ENCODE assay signal across 9 cellular contexts in the genomic region with DNA sequence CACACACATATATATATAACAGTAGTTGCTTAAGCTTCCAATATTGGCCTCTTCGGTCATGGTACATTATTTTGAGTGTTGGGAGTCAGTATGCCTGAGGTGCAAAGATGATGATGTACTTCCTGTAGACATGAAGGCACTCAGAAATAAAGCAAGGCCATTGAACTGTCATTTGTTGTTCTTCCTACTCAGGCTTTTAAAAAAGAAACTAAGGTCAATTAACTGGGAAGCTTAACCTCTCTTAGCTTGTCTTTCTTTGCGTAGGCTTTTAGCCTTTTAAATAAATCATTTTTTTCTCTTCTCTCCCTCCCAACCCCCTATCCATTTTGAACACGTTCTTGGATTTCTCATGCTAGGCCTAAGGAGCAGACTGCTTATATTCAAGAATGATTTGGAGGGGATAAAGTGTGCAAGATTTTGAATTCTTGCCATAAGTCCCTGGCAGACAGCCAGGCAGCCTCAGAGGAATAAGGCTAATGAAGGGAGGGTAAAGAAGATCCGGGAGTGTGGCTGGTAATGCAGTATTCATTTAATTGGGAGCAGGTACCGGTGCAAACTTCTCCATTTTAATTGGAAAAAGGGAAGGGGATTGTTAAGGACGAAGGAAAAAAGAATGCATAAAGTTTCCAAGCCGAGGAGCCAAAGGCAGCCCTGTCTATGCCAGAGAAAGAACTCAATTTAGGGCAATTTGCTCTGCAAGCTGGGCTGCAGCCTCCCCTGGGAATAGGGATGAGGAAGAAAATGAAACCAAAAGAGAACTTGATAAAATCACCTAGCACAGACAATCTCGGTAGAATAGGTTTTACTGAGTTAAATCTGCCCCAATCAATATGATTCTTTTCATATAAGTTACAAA.
DNase-seq lines count a peak whose midpoint lies in the region; ATAC-seq, FAIRE-seq and TF ChIP-seq lines count a peak whose summit lies in the region.
"Had no signal": no experiment of that assay in that cellular context is flagged by ENCODE, and none has a peak within 500 bp of the region (broad histone marks: within the 10 kb centered on the region; RNA-seq: fewer than 3 reads in every experiment).

No MANE protein-coding gene starts in this region.

- H3F3A ChIP-seq in PC-3 (ENCODE audit: low read length, unreplicated experiment) = no peaks in the 10 kb centered on the region

- peak overlapping the region; percentile 54 for H3K4me2 ChIP-seq in PC-3 (ENCODE audit: low read length)

- no peaks in the 10 kb centered on the region for H3K27me3 ChIP-seq in left ventricle myocardium inferior (ENCODE audit: low read depth)
- H3K27me3 ChIP-seq in heart left ventricle = no peaks in the 10 kb centered on the region
- no peaks in the 10 kb centered on the region for H3K27me3 ChIP-seq in PC-3 (ENCODE audit: low read length)

- 50 to 60% (median 51%) methylated on average over 8 of the region's 8 CpGs for WGBS in heart left ventricle, 4 donors

- no peaks in the 10 kb centered on the region for H3K79me2 ChIP-seq in PC-3 (ENCODE audit: low read length)

- H3K9me2 ChIP-seq in PC-3 (replicated peaks; ENCODE audit: low read length) = no peaks in the 10 kb centered on the region

- no peak for FAIRE-seq in urothelium cell line (lab: Jason Lieb, UNC)

- H3K4me1 ChIP-seq in left ventricle myocardium inferior (peaks cover 4% of the 10 kb centered on the region), heart left ventricle (peaks cover 0 to 4% (median 0%) of the 10 kb centered on the region in 12 donors), PC-3 (ENCODE audit: insufficient read depth, low read length) (no peaks in the 10 kb centered on the region)

- H3K27ac ChIP-seq in left ventricle myocardium inferior (replicated peaks) = no peak overlapping the region
- H3K27ac ChIP-seq in heart left ventricle = no peak overlapping the region
- no peak overlapping the region for H3K27ac ChIP-seq in PC-3 (ENCODE audit: low read length)

- H3K4me3 ChIP-seq in left ventricle myocardium inferior = peak overlapping the region; percentile 35
- peak overlapping the region in 4 of 12 donors; percentile 1 to 21 (median 4) for H3K4me3 ChIP-seq in heart left ventricle
- H3K4me3 ChIP-seq in PC-3 (ENCODE audit: low read length) = peak overlapping the region; percentile 48; the same call in 1 of the 2 replicates

- H3K9ac ChIP-seq in PC-3 (ENCODE audit: low read length) = no peak overlapping the region

- TF ChIP-seq POLR2A in heart left ventricle (IDR thresholded peaks at IDR 0.05) = no peak

- H3K9me3 ChIP-seq in left ventricle myocardium inferior (replicated peaks) (no peaks in the 10 kb centered on the region), heart left ventricle (no peaks in the 10 kb centered on the region), PC-3 (ENCODE audit: low read length) (no peaks in the 10 kb centered on the region)

- TF ChIP-seq CTCF in left ventricle myocardium inferior (IDR thresholded peaks at IDR 0.05; ENCODE audit: borderline replicate concordance) (no peak), heart left ventricle (IDR thresholded peaks at IDR 0.05) (no peak), PC-3 (conservative IDR thresholded peaks at IDR 0.05; ENCODE audit: low read depth, low read length) (no peak)

- BruUV-seq in PC-3 (replicated peaks; lab: Mats Ljungman, UMichigan) = no TSS peak

- DNase-seq in left ventricle myocardium inferior (no peak), heart left ventricle (no peak), PC-3 (no peak), head of caudate nucleus (peak in 31 of 42 donors; percentile 4 to 67 (median 26)), urothelium cell line (ENCODE audit: low spot score) (peak; percentile 7), SW480 (ENCODE audit: low spot score) (no peak)
- DNase-seq: CD4-positive, CD25-positive, alpha-beta regulatory T cell had no signal

- ATAC-seq in heart left ventricle = no peak
- no peak for ATAC-seq in PC-3
- ATAC-seq in GM18511 (IDR thresholded peaks at IDR 0.05; ENCODE audit: unreplicated experiment) = no peak
- no peak for ATAC-seq in GM21360 (IDR thresholded peaks at IDR 0.05; ENCODE audit: unreplicated experiment)

- intact Hi-C loops in left ventricle myocardium inferior (cut with micrococcal nuclease) (no loop called here), heart left ventricle (cut with DNase I) (no loop called here), PC-3 (cut with micrococcal nuclease) (no loop called here), head of caudate nucleus (cut with DNase I) (no loop called here)

- no peaks in the 10 kb centered on the region for H4K20me1 ChIP-seq in PC-3 (ENCODE audit: low read length)

- POLR2A ChIA-PET in PC-3 (lab: Charles Lee; ENCODE audit: unreplicated experiment) = no interaction called here

- H3K36me3 ChIP-seq in left ventricle myocardium inferior (no peaks in the 10 kb centered on the region), heart left ventricle (no peaks in the 10 kb centered on the region), PC-3 (ENCODE audit: low read depth, low read length) (no peaks in the 10 kb centered on the region)

- CTCF ChIA-PET in PC-3 (lab: Charles Lee) = no interaction called here

- H2AFZ ChIP-seq in PC-3 (ENCODE audit: low read length) = 0 out of 2 replicates have a peak overlapping the region, but pooled peaks have one; percentile 26

Comparison
In these comparisons a context has a peak if more than half of its experiments do, and no peak if none do; other contexts are left out.
1. DNase-seq: peak in head of caudate nucleus (31 of 42) and urothelium cell line (single experiment); none in left ventricle myocardium inferior (single experiment), heart left ventricle (0 of 5), PC-3 (single experiment) and SW480 (single experiment).